9 cellular contexts compared by ENCODE assay signal in the genomic region with DNA sequence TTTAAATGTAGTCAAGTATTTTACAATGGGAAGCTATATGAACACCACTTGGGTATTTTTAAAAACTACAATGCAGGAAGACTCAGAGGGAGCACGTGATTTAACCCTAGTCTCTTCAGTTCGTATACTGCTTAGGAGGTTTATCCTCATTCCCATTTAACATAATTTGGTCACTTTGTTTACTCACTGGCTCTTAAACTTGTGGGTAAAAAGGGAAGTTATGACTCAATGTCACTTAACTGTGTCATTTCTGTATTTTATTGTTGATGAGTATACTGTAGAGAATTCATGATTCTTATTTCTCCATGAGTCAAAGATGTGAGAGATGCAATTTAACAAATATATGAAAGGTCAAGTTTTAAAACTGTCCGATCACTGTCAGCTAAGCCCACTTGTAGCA. TPM values are rescaled to one million over a fixed set of nuclear protein-coding genes. Genes with fewer than 3 reads are reported as not detected.
A peak's percentile ranks its signal among the peaks of the same experiment; 100 is the strongest.
DNase-seq lines count a peak whose midpoint lies in the region; ATAC-seq and TF ChIP-seq lines count a peak whose summit lies in the region.
"Had no signal": no experiment of that assay in that cellular context is flagged by ENCODE, and none has a peak within 500 bp of the region (broad histone marks: within the 10 kb centered on the region; RNA-seq: fewer than 3 reads in every experiment).

No MANE protein-coding gene starts in this region.

- H3K27me3 Mint-ChIP-seq in HFFc6 (ENCODE audit: insufficient read depth) (no peaks in the 10 kb centered on the region; the same call in 1 of the 2 replicates), T-cell (no peaks in the 10 kb centered on the region)

- DNase-seq in EL (peak; percentile 81), HFFc6 (peak; percentile 85), SIG-M5 (lab: John Stamatoyannopoulos, UW) (peak; percentile 42), left colon (no peak), activated gamma-delta T cell (lab: John Stamatoyannopoulos, UW) (no peak), SK-N-DZ (ENCODE audit: low spot score) (no peak), T-cell (no peak)
- DNase-seq: Right ventricle myocardium superior had no signal

- H3K36me3 Mint-ChIP-seq in HFFc6 (ENCODE audit: low read depth), result peaks cover 31% of the 10 kb centered on the region
- H3K36me3 Mint-ChIP-seq in T-cell, result peaks cover 28% of the 10 kb centered on the region

- H3K4me3 Mint-ChIP-seq in HFFc6, result peak overlapping the region; percentile 14; the same call in 1 of the 2 replicates
- H3K4me3 Mint-ChIP-seq in T-cell, result no peak overlapping the region

- peak overlapping the region; percentile 33 for H3K27ac Mint-ChIP-seq in HFFc6
- H3K27ac Mint-ChIP-seq in T-cell, result no peak overlapping the region

- peak; percentile 75 for ATAC-seq in left colon
- ATAC-seq in GM21515 (IDR thresholded peaks at IDR 0.05; ENCODE audit: unreplicated experiment), result no peak
- no peak for ATAC-seq in T-cell (replicated peaks in 1 of 4)

- H3K9me3 Mint-ChIP-seq in HFFc6 (no peaks in the 10 kb centered on the region), T-cell (no peaks in the 10 kb centered on the region)

- TF ChIP-seq CTCF in HFFc6 (IDR thresholded peaks at IDR 0.05), result no peak

- H3K4me1 Mint-ChIP-seq in HFFc6 (ENCODE audit: low read depth) (peaks cover 25% of the 10 kb centered on the region), T-cell (peaks cover 0 to 14% (median 5%) of the 10 kb centered on the region in 3 donors)

- POLR2A ChIA-PET in T-cell (lab: Charles Lee), result no interaction called here

- intact Hi-C loops in left colon (cut with DNase I, micrococcal nuclease), result no loop called here

- CTCF ChIA-PET in T-cell (lab: Charles Lee), result interaction anchor here in 1 of 2 donors (1.0 kb wide), 1 partner anchor 70 kb away, joined by 4 read pairs; a partner anchor contains a TSS

RNA-seq across cellular contexts. Expression of gene SLC66A3, which starts 48.2 kb away (rescaled TPM):
- 10 to 100 TPM; 11.4 to 17.4 (median 13.0) TPM for total RNA-seq in HFFc6 (2021; fragmentation: NEBNext Ultra II Directional; extraction: Animal tissue kit (Norgen Biotek cat#: 25700))
- total RNA-seq in left colon, result 10 to 100 TPM; 10.3 to 10.7 TPM
- polyA plus RNA-seq in SK-N-DZ (2014; cell fraction: cytosol; rRNA removed), result 8.2 and 10.1 TPM in 2 replicates
- 8.7 and 8.8 TPM in 2 replicates for polyA plus RNA-seq in SK-N-DZ (2014; cell fraction: nucleus; rRNA removed)
- 10 to 100 TPM; 10.7 to 32.0 (median 21.2) TPM for total RNA-seq in T-cell

Comparison
In these comparisons a context has a peak if more than half of its experiments do, and no peak if none do; other contexts are left out.
1. DNase-seq: peak in EL (single experiment), HFFc6 (single experiment) and SIG-M5 (single experiment); none in left colon (0 of 2), activated gamma-delta T cell (single experiment), SK-N-DZ (single experiment) and T-cell (0 of 34).